In genomic region chrX:48910926-48911406, GRCh38 we compare ENCODE assay signal across 6 cellular contexts. TPM values are rescaled to one million over a fixed set of nuclear protein-coding genes. Genes with fewer than 3 reads are reported as not detected.
DNase-seq lines count a peak whose midpoint lies in the region; ATAC-seq and TF ChIP-seq lines count a peak whose summit lies in the region.

No MANE protein-coding gene starts in this region.

- H3K27ac Mint-ChIP-seq in activated CD4-positive, alpha-beta T cell treated with anti-CD3 and anti-CD28 coated beads for 36 hours, result peak overlapping the region; percentile 92
- peak overlapping the region; percentile 97 for H3K27ac Mint-ChIP-seq in progenitor cell of endocrine pancreas

- H3K27me3 Mint-ChIP-seq in activated CD4-positive, alpha-beta T cell treated with anti-CD3 and anti-CD28 coated beads for 36 hours, result no peaks in the 10 kb centered on the region
- no peaks in the 10 kb centered on the region for H3K27me3 Mint-ChIP-seq in progenitor cell of endocrine pancreas

- H3K4me1 Mint-ChIP-seq in activated CD4-positive, alpha-beta T cell treated with anti-CD3 and anti-CD28 coated beads for 36 hours, result peaks cover 39% of the 10 kb centered on the region
- peaks cover 18% of the 10 kb centered on the region for H3K4me1 Mint-ChIP-seq in progenitor cell of endocrine pancreas (ENCODE audit: low read depth)

- TF ChIP-seq CTCF in coronary artery (IDR thresholded peaks at IDR 0.05) (no peak), progenitor cell of endocrine pancreas (IDR thresholded peaks at IDR 0.05; ENCODE audit: unreplicated experiment) (no peak)

- H3K36me3 Mint-ChIP-seq in activated CD4-positive, alpha-beta T cell treated with anti-CD3 and anti-CD28 coated beads for 36 hours (ENCODE audit: low read depth), result peaks cover 40% of the 10 kb centered on the region
- H3K36me3 Mint-ChIP-seq in progenitor cell of endocrine pancreas (ENCODE audit: insufficient read depth), result peaks cover 10% of the 10 kb centered on the region

- no peak for DNase-seq in activated CD4-positive, alpha-beta T cell treated with anti-CD3 and anti-CD28 coated beads for 36 hours
- DNase-seq in activated CD4-positive, alpha-beta T cell treated with anti-CD3 and anti-CD28 coated beads, Interleukin-2, amount 50 U/mL, for 1 hour, result no peak
- DNase-seq in coronary artery (ENCODE audit: low spot score) (no peak), progenitor cell of endocrine pancreas (ENCODE audit: low spot score, unreplicated experiment) (no peak), DMS153 (lab: John Stamatoyannopoulos, UW) (no peak), NCI-H82 treated with DMSO at 0.1 percent for 48 hours (lab: John Stamatoyannopoulos, UW; ENCODE audit: unreplicated experiment) (no peak)

- H3K9me3 Mint-ChIP-seq in activated CD4-positive, alpha-beta T cell treated with anti-CD3 and anti-CD28 coated beads for 36 hours (ENCODE audit: low read depth), result no peaks in the 10 kb centered on the region
- peaks cover 8% of the 10 kb centered on the region for H3K9me3 Mint-ChIP-seq in progenitor cell of endocrine pancreas (ENCODE audit: low read depth)

- peak overlapping the region in 1 of 2 donors; percentile 81 for H3K27ac ChIP-seq in coronary artery

- POLR2A ChIA-PET in activated CD4-positive, alpha-beta T cell treated with anti-CD3 and anti-CD28 coated beads for 36 hours (lab: Charles Lee), result interaction anchor here (0.9 to 2.3 kb wide), 7 partner anchors 13 to 371 kb away, joined by 3 to 39 read pairs (median 5); partner anchors contain the start of genes PQBP1, TBC1D25 and TIMM17B

- peak overlapping the region; percentile 81 for H3K4me3 ChIP-seq in coronary artery

- intact Hi-C loops in activated CD4-positive, alpha-beta T cell treated with anti-CD3 and anti-CD28 coated beads for 36 hours (cut with DNase I, micrococcal nuclease), result loop anchor here (1.0 to 10.0 kb wide), 5 partner anchors 14 to 1256 kb away; partner anchors contain the start of genes ELK1 (in 1 of the 2), HDAC6 (in 1 of the 2), PQBP1 (in 1 of the 2) and TIMM17B (in 1 of the 2)

- peak overlapping the region; percentile 97 for H3K4me3 Mint-ChIP-seq in activated CD4-positive, alpha-beta T cell treated with anti-CD3 and anti-CD28 coated beads for 36 hours
- H3K4me3 Mint-ChIP-seq in progenitor cell of endocrine pancreas (ENCODE audit: low read depth), result peak overlapping the region; percentile 88

- CTCF ChIA-PET in activated CD4-positive, alpha-beta T cell treated with anti-CD3 and anti-CD28 coated beads for 36 hours (lab: Charles Lee), result interaction anchor here (0.9 to 1.8 kb wide), 2 partner anchors 26 to 30 kb away, joined by 3 to 9 read pairs; no protein-coding TSS in a partner anchor

- ATAC-seq in activated CD4-positive, alpha-beta T cell treated with anti-CD3 and anti-CD28 coated beads for 36 hours, result peak; percentile 11

RNA-seq across cellular contexts. Expression of gene SLC35A2, which starts 0.5 kb away (rescaled TPM):
- total RNA-seq in activated CD4-positive, alpha-beta T cell treated with anti-CD3 and anti-CD28 coated beads for 36 hours, result 10 to 100 TPM; 19.7 to 20.3 TPM
- total RNA-seq in progenitor cell of endocrine pancreas, result 33.9 and 34.9 TPM in 2 replicates

RNA-seq across cellular contexts. Expression of gene PIM2, which starts 7.9 kb away (rescaled TPM):
- total RNA-seq in activated CD4-positive, alpha-beta T cell treated with anti-CD3 and anti-CD28 coated beads for 36 hours, result 100 to 1,000 TPM; 320 TPM
- total RNA-seq in progenitor cell of endocrine pancreas, result 9.9 and 10.4 TPM in 2 replicates

RNA-seq across cellular contexts. Expression of gene PQBP1, which starts 13.2 kb away (rescaled TPM):
- total RNA-seq in activated CD4-positive, alpha-beta T cell treated with anti-CD3 and anti-CD28 coated beads for 36 hours, result 10 to 100 TPM; 73.4 to 75.3 TPM
- total RNA-seq in progenitor cell of endocrine pancreas, result 71.5 and 75.4 TPM in 2 replicates

RNA-seq across cellular contexts. Expression of gene TIMM17B, which starts 13.4 kb away (rescaled TPM):
- total RNA-seq in activated CD4-positive, alpha-beta T cell treated with anti-CD3 and anti-CD28 coated beads for 36 hours, result 10 to 100 TPM; 54.2 to 58.9 TPM
- total RNA-seq in progenitor cell of endocrine pancreas, result 68.1 and 73.8 TPM in 2 replicates

RNA-seq across cellular contexts. Expression of gene OTUD5, which starts 46.4 kb away (rescaled TPM):
- total RNA-seq in activated CD4-positive, alpha-beta T cell treated with anti-CD3 and anti-CD28 coated beads for 36 hours, result 10 to 100 TPM; 68.0 to 98.1 TPM
- total RNA-seq in progenitor cell of endocrine pancreas, result 52.5 and 53.3 TPM in 2 replicates

Comparison
In these comparisons a context has a peak if more than half of its experiments do, and no peak if none do; other contexts are left out.
1. RNA of gene PIM2, which starts 7.9 kb away (total RNA-seq): 320 TPM in activated CD4-positive, alpha-beta T cell treated with anti-CD3 and anti-CD28 coated beads for 36 hours; 9.9 to 10.4 TPM in progenitor cell of endocrine pancreas; every median in the first group is over 10 times any median in the second.